Comparison of ENCODE assay signal across 25 cellular contexts in genomic region chr4:27366424-27366823, GRCh38.
DNase-seq lines count a peak whose midpoint lies in the region; ATAC-seq and TF ChIP-seq lines count a peak whose summit lies in the region.
"Had no signal": no experiment of that assay in that cellular context is flagged by ENCODE, and none has a peak within 500 bp of the region (broad histone marks: within the 10 kb centered on the region; RNA-seq: fewer than 3 reads in every experiment).

No MANE protein-coding gene starts in this region.

- in situ Hi-C loops in brain microvascular endothelial cell (cut with HindIII; ENCODE audit: low pct_ligation_motif_present, low sequenced_read_pairs), result no loop called here

- TF ChIP-seq CTCF in RWPE2 (IDR thresholded peaks at IDR 0.05; ENCODE audit: poor library complexity, severe bottlenecking), result no peak
- TF ChIP-seq CTCF in brain microvascular endothelial cell (IDR thresholded peaks at IDR 0.05; ENCODE audit: low read depth, low read length, missing control alignments), result no peak

- no peak overlapping the region for H3K4me3 ChIP-seq in RWPE2 (ENCODE audit: severe bottlenecking)
- no peak overlapping the region for H3K4me3 ChIP-seq in brain microvascular endothelial cell (ENCODE audit: low read depth, low read length)
- H3K4me3 ChIP-seq: adrenal gland, hepatocyte, K562, left lung, SJSA1, testis, uterus had no signal

- H3K9me3 ChIP-seq in RWPE2 (ENCODE audit: severe bottlenecking) (no peaks in the 10 kb centered on the region), T-helper 17 cell (ENCODE audit: control insufficient read depth, low read length, poor library complexity, severe bottlenecking) (no peaks in the 10 kb centered on the region)
- H3K9me3 ChIP-seq: adrenal gland, left lung, SJSA1, testis, uterus had no signal

- H3K4me1 Mint-ChIP-seq in T-helper 17 cell, result no peaks in the 10 kb centered on the region
- no peaks in the 10 kb centered on the region for H3K4me1 Mint-ChIP-seq in activated T-cell treated with anti-CD3 and anti-CD28 coated beads, Interleukin-2, amount 50 U/mL, for 24 hours (ENCODE audit: low read depth)
- H3K4me1 Mint-ChIP-seq: central memory CD8-positive, alpha-beta T cell; naive thymus-derived CD4-positive, alpha-beta T cell; stimulated activated memory B cell treated with anti-CD40 and anti-IgM and Interleukin-4, amounts not matched to agents 10 μg/mL and 1 μg/mL and 100 μg/mL, for 72 hours had no signal

- no peaks in the 10 kb centered on the region for H3K4me1 ChIP-seq in RWPE2 (ENCODE audit: insufficient read depth, poor library complexity, severe bottlenecking)
- H3K4me1 ChIP-seq: adrenal gland, left lung, SJSA1, testis, uterus had no signal

- DNase-seq in EL, result peak; percentile 50
- DNase-seq in RWPE2 (ENCODE audit: low spot score), result no peak
- peak; percentile 18 for DNase-seq in epithelial cell of prostate (ENCODE audit: low read depth, low spot score)
- peak; percentile 53 for DNase-seq in renal cortical epithelial cell (ENCODE audit: low read depth)
- DNase-seq in T-helper 17 cell, result no peak
- DNase-seq in brain microvascular endothelial cell, result no peak
- no peak for DNase-seq in activated T-cell treated with anti-CD3 and anti-CD28 coated beads, Interleukin-2, amount 50 U/mL, for 24 hours
- DNase-seq: activated naive CD4-positive, alpha-beta T cell; activated T-cell treated with anti-CD3 and anti-CD28 coated beads, Interleukin-2, amount 50 U/mL, for 48 hours; adrenal gland; CD4-positive, alpha-beta T cell; left lung; naive thymus-derived CD4-positive, alpha-beta T cell; NCI-H1436 treated with DMSO at 0.1 percent for 48 hours; NCI-H2171 treated with DMSO at 0.1 percent for 48 hours; NCI-H526; T-helper 1 cell; testis; uterus had no signal

- H3K36me3 ChIP-seq in RWPE2 (ENCODE audit: low read depth) (no peaks in the 10 kb centered on the region), brain microvascular endothelial cell (replicated peaks) (no peaks in the 10 kb centered on the region)
- H3K36me3 ChIP-seq: adrenal gland, left lung, SJSA1, uterus had no signal

- H3K36me3 Mint-ChIP-seq in T-helper 17 cell (ENCODE audit: low read depth), result no peaks in the 10 kb centered on the region
- H3K36me3 Mint-ChIP-seq in activated T-cell treated with anti-CD3 and anti-CD28 coated beads, Interleukin-2, amount 50 U/mL, for 24 hours (ENCODE audit: low read depth), result no peaks in the 10 kb centered on the region
- H3K36me3 Mint-ChIP-seq: naive thymus-derived CD4-positive, alpha-beta T cell; stimulated activated memory B cell treated with anti-CD40 and anti-IgM and Interleukin-4, amounts not matched to agents 10 μg/mL and 1 μg/mL and 100 μg/mL, for 72 hours had no signal

- H3K27ac ChIP-seq in RWPE2 (ENCODE audit: poor library complexity, severe bottlenecking) (no peak overlapping the region), epithelial cell of prostate (no peak overlapping the region), brain microvascular endothelial cell (no peak overlapping the region)
- H3K27ac ChIP-seq: adrenal gland, hepatocyte, left lung, SJSA1, testis, uterus had no signal

- no peaks in the 10 kb centered on the region for H3K9me3 Mint-ChIP-seq in activated T-cell treated with anti-CD3 and anti-CD28 coated beads, Interleukin-2, amount 50 U/mL, for 24 hours
- H3K9me3 Mint-ChIP-seq: central memory CD8-positive, alpha-beta T cell; stimulated activated memory B cell treated with anti-CD40 and anti-IgM and Interleukin-4, amounts not matched to agents 10 μg/mL and 1 μg/mL and 100 μg/mL, for 72 hours had no signal

- ATAC-seq in RWPE2 (ENCODE audit: low read depth), result peak; percentile 65
- no peak for ATAC-seq in T-helper 17 cell
- ATAC-seq in GM18498 (IDR thresholded peaks at IDR 0.05; ENCODE audit: unreplicated experiment), result no peak
- ATAC-seq: K562; left lung; naive thymus-derived CD4-positive, alpha-beta T cell; stimulated activated memory B cell treated with anti-CD40 and anti-IgM and Interleukin-4, amounts not matched to agents 10 μg/mL and 1 μg/mL and 100 μg/mL, for 72 hours had no signal

- no peak overlapping the region for H3K4me3 Mint-ChIP-seq in T-helper 17 cell
- no peak overlapping the region for H3K4me3 Mint-ChIP-seq in activated T-cell treated with anti-CD3 and anti-CD28 coated beads, Interleukin-2, amount 50 U/mL, for 24 hours
- H3K4me3 Mint-ChIP-seq: CD4-positive, alpha-beta T cell; central memory CD8-positive, alpha-beta T cell; naive thymus-derived CD4-positive, alpha-beta T cell; stimulated activated memory B cell treated with anti-CD40 and anti-IgM and Interleukin-4, amounts not matched to agents 10 μg/mL and 1 μg/mL and 100 μg/mL, for 72 hours had no signal

- no peaks in the 10 kb centered on the region for H3K27me3 Mint-ChIP-seq in T-helper 17 cell
- H3K27me3 Mint-ChIP-seq in activated T-cell treated with anti-CD3 and anti-CD28 coated beads, Interleukin-2, amount 50 U/mL, for 24 hours, result no peaks in the 10 kb centered on the region
- H3K27me3 Mint-ChIP-seq: CD4-positive, alpha-beta T cell; central memory CD8-positive, alpha-beta T cell; stimulated activated memory B cell treated with anti-CD40 and anti-IgM and Interleukin-4, amounts not matched to agents 10 μg/mL and 1 μg/mL and 100 μg/mL, for 72 hours had no signal

- no peak overlapping the region for H3K27ac Mint-ChIP-seq in T-helper 17 cell
- no peak overlapping the region for H3K27ac Mint-ChIP-seq in activated T-cell treated with anti-CD3 and anti-CD28 coated beads, Interleukin-2, amount 50 U/mL, for 24 hours
- H3K27ac Mint-ChIP-seq: CD4-positive, alpha-beta T cell; naive thymus-derived CD4-positive, alpha-beta T cell; stimulated activated memory B cell treated with anti-CD40 and anti-IgM and Interleukin-4, amounts not matched to agents 10 μg/mL and 1 μg/mL and 100 μg/mL, for 72 hours had no signal

- H3K27me3 ChIP-seq in RWPE2 (ENCODE audit: insufficient read depth, poor library complexity, severe bottlenecking) (no peaks in the 10 kb centered on the region), brain microvascular endothelial cell (replicated peaks) (no peaks in the 10 kb centered on the region)
- H3K27me3 ChIP-seq: adrenal gland, hepatocyte, left lung, SJSA1, testis, uterus had no signal

Comparison
In these comparisons a context has a peak if more than half of its experiments do, and no peak if none do; other contexts are left out.
1. DNase-seq: peak in EL (single experiment), epithelial cell of prostate (single experiment) and renal cortical epithelial cell (single experiment); none in RWPE2 (single experiment), T-helper 17 cell (0 of 3), brain microvascular endothelial cell (single experiment) and activated T-cell treated with anti-CD3 and anti-CD28 coated beads, Interleukin-2, amount 50 U/mL, for 24 hours (single experiment).